In the genomic region with DNA sequence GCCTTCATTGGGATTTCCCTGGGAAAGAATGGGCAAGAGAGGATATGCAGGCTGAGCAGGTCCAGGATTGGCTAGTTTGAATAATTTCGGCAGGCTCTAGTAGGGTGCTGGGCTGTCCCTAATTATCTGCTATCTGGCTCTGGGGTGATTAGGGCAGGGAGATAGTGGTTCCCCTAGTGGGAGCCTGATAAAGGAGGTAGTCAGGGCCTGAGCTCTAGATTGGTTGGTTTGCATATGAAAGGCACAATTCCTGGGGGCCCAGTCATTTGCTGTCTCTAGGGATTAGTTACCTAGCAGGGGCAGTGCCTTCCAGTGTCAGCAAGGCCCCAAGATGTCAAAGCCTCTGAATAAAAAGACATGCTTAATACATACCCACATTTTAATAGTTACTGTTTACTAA, we compare ENCODE assay signal across 1 cellular context.
TF ChIP-seq lines count a peak whose summit lies in the region.

No MANE protein-coding gene starts in this region.

TF ChIP-seq in WTC11, 78 proteins besides CTCF, POLR2A, EP300 and RAD21 (continued from another document):
- TF ChIP-seq PREB (CRISPR knock-in tag; IDR thresholded peaks at IDR 0.05; ENCODE audit: borderline replicate concordance): no peak
- TF ChIP-seq ZNF121 (CRISPR knock-in tag; IDR thresholded peaks at IDR 0.05): no peak
- no peak for TF ChIP-seq KAT7 (CRISPR knock-in tag; IDR thresholded peaks at IDR 0.05; ENCODE audit: borderline replicate concordance)
- no peak for TF ChIP-seq MAX (CRISPR knock-in tag; IDR thresholded peaks at IDR 0.05)
- TF ChIP-seq ZNF138 (CRISPR knock-in tag; conservative IDR thresholded peaks at IDR 0.05): no peak
- no peak for TF ChIP-seq ELF4 (CRISPR knock-in tag; IDR thresholded peaks at IDR 0.05; ENCODE audit: low read depth)
- no peak for TF ChIP-seq FOXK1 (CRISPR knock-in tag; IDR thresholded peaks at IDR 0.05)
